Comparison of ENCODE assay signal across 8 cellular contexts in genomic region chr1:7679873-7680790, GRCh38.
A peak's percentile ranks its signal among the peaks of the same experiment; 100 is the strongest.
DNase-seq lines count a peak whose midpoint lies in the region; ATAC-seq and TF ChIP-seq lines count a peak whose summit lies in the region.

No MANE protein-coding gene starts in this region.

- H3K4me3 ChIP-seq in dorsolateral prefrontal cortex (peak overlapping the region; percentile 65 to 91 (median 77)), lower leg skin (ENCODE audit: low read depth, poor library complexity, severe bottlenecking) (peak overlapping the region; percentile 67)

- TF ChIP-seq CTCF in Calu3 (IDR thresholded peaks at IDR 0.05; ENCODE audit: unreplicated experiment) (no peak), dorsolateral prefrontal cortex (IDR thresholded peaks at IDR 0.05 in 54 of 56, conservative IDR thresholded peaks at IDR 0.05 in 2 of 56; ENCODE audit: low read depth in 1 of 56, partially characterized antibody in 56 of 56) (peak in 8 of 56 donors; percentile 4 to 32 (median 12)), lower leg skin (IDR thresholded peaks at IDR 0.05) (no peak)

- peaks cover 8% of the 10 kb centered on the region for H3K36me3 Mint-ChIP-seq in Calu3 (ENCODE audit: insufficient read depth, unreplicated experiment)

- peaks cover 54% of the 10 kb centered on the region for H3K27me3 Mint-ChIP-seq in Calu3 (ENCODE audit: unreplicated experiment)

- ATAC-seq in GM19324 (IDR thresholded peaks at IDR 0.05; ENCODE audit: low FRiP score, unreplicated experiment) = no peak

- peak overlapping the region; percentile 66 for H3K4me3 Mint-ChIP-seq in Calu3 (ENCODE audit: low read depth, unreplicated experiment)

- WGBS in lower leg skin, 2 donors = 1 to 2% methylated on average over 44 to 59 of the region's 81 CpGs

- H3K27ac Mint-ChIP-seq in Calu3 (ENCODE audit: unreplicated experiment) = no peak overlapping the region

- DNase-seq in Calu3 (peak; percentile 10), NCI-H1092 treated with DMSO at 0.1 percent for 48 hours (lab: John Stamatoyannopoulos, UW) (peak; percentile 79), dorsolateral prefrontal cortex (peak; percentile 53 to 83 (median 69)), lower leg skin (ENCODE audit: low spot score in 2 of 2) (no peak), NOMO-1 treated with DMSO at 0.1 percent for 48 hours (lab: John Stamatoyannopoulos, UW; ENCODE audit: unreplicated experiment) (no peak)
- DNase-seq in activated CD4-positive, alpha-beta T cell treated with anti-CD3 and anti-CD28 coated beads, Interleukin-2, amount 50 U/mL, for 1 hour = peak; percentile 38
- DNase-seq in stimulated activated CD4-positive, alpha-beta T cell treated with anti-CD3 and anti-CD28 coated beads, Interleukin-4, amount 100 ng/mL, for 24 hours = peak; percentile 42

- no peaks in the 10 kb centered on the region for H3K9me3 Mint-ChIP-seq in Calu3 (ENCODE audit: low read depth, unreplicated experiment)

- CTCF ChIA-PET in Calu3 (lab: Charles Lee) = no interaction called here

- no peaks in the 10 kb centered on the region for H3K27me3 ChIP-seq in dorsolateral prefrontal cortex

- H3K27ac ChIP-seq in dorsolateral prefrontal cortex = peak overlapping the region; percentile 51 to 97 (median 92)

- BruUV-seq in Calu3 (replicated peaks; lab: Mats Ljungman, UMichigan) = no TSS peak

- TF ChIP-seq POLR2A in lower leg skin (IDR thresholded peaks at IDR 0.05) = no peak

- H3K4me1 Mint-ChIP-seq in Calu3 (ENCODE audit: low read depth, unreplicated experiment) = no peaks in the 10 kb centered on the region

- intact Hi-C loops in Calu3 (cut with micrococcal nuclease; ENCODE audit: unreplicated experiment) = no loop called here
- intact Hi-C loops in dorsolateral prefrontal cortex (cut with DNase I) = loop anchor here (1.0 to 5.0 kb wide), 3 partner anchors 12 to 92 kb away; partner anchors contain the start of gene VAMP3 (in 1 of the 2)
- intact Hi-C loops in lower leg skin (cut with DNase I; ENCODE audit: low total_unique reads) = no loop called here

Comparison
In these comparisons a context has a peak if more than half of its experiments do, and no peak if none do; other contexts are left out.
1. DNase-seq: peak in Calu3 (single experiment), NCI-H1092 treated with DMSO at 0.1 percent for 48 hours (single experiment), activated CD4-positive, alpha-beta T cell treated with anti-CD3 and anti-CD28 coated beads, Interleukin-2, amount 50 U/mL, for 1 hour (single experiment), dorsolateral prefrontal cortex (10 of 10) and stimulated activated CD4-positive, alpha-beta T cell treated with anti-CD3 and anti-CD28 coated beads, Interleukin-4, amount 100 ng/mL, for 24 hours (single experiment); none in lower leg skin (0 of 2) and NOMO-1 treated with DMSO at 0.1 percent for 48 hours (single experiment).
2. intact Hi-C loops: an anchor here in dorsolateral prefrontal cortex (1.0 to 5.0 kb wide); none called in Calu3 and lower leg skin.